Comparison of ENCODE assay signal across 8 cellular contexts in the genomic region with DNA sequence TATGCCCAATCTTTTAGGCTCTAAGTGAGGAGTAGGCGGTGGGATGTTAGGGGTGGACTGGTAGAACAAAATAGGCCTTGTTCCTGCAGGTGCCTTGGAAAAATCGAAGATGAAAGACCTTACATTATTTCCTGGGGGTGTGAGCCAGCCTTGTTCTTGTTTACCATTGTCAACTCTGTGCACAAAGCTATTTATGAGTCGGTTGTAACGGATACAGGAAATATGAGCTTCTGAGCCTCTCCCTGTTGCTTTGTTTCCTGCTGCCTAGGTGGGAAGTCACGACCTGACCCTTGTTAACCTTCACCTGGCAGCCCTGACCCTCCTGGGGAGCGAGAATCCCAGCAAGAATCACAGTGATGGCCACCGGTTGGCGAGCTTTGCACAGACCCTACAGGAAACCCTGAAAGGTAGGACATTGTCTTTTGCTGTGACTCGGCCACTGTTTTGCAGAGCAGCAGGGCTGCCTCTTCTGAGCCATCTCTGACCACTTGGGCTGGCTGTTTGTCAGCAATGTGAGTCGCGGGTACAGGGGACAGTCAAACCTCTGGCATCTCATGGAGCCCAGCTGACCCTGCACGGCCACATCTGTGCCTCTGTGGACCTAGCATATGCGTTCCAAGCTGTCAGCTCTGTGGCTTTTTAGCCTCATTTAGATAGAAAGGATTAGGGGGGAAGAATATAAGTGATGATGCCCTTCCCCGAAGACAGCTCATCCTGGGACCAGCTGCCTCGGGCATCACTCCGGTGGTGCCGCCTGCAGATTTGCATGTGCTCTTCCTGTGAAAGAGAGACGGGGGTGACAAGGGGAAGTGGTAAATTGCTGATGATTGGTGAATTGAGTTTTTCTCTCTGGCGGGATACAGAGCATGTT.
DNase-seq lines count a peak whose midpoint lies in the region; ATAC-seq and TF ChIP-seq lines count a peak whose summit lies in the region.

No MANE protein-coding gene starts in this region.

- H3K4me3 ChIP-seq in Jurkat, Clone E6-1 (ENCODE audit: low read length), result peak overlapping the region; percentile 58
- H3K4me3 ChIP-seq in mononuclear cell (ENCODE audit: low read length), result peak overlapping the region; percentile 10

- H3K9me3 Mint-ChIP-seq in activated CD4-positive, alpha-beta T cell treated with anti-CD3 and anti-CD28 coated beads, Interleukin-2, amount 10 ng/mL, durations not matched to agents 7 days and 5 days, result no peaks in the 10 kb centered on the region

- ATAC-seq in HG02973 (IDR thresholded peaks at IDR 0.05; ENCODE audit: unreplicated experiment) (no peak), GM18858 (IDR thresholded peaks at IDR 0.05; ENCODE audit: unreplicated experiment) (no peak)

- CTCF ChIA-PET in activated CD4-positive, alpha-beta T cell treated with anti-CD3 and anti-CD28 coated beads, Interleukin-2, amount 10 ng/mL, durations not matched to agents 7 days and 5 days (lab: Charles Lee), result interaction anchor here (0.9 to 3.7 kb wide), 8 partner anchors 8 to 304 kb away, joined by 3 to 11 read pairs (median 4); no protein-coding TSS in a partner anchor
- CTCF ChIA-PET in GM10248 (lab: Yijun Ruan, JAX), result interaction anchor here (0.7 to 11.4 kb wide), 11 partner anchors 10 to 912 kb away, joined by 3 to 129 read pairs (median 3); no protein-coding TSS in a partner anchor

- no peaks in the 10 kb centered on the region for H3K9me3 ChIP-seq in mononuclear cell (ENCODE audit: low read depth, low read length)

- TF ChIP-seq CTCF in GM10248 (IDR thresholded peaks at IDR 0.05; ENCODE audit: control extremely low read depth, extremely low read depth, low read depth, missing control alignments), result no peak

- peaks cover 76% of the 10 kb centered on the region for H3K4me1 ChIP-seq in mononuclear cell (ENCODE audit: insufficient read depth, low read length)

- no peaks in the 10 kb centered on the region for H3K27me3 ChIP-seq in mononuclear cell (ENCODE audit: insufficient read depth, low read length)

- POLR2A ChIA-PET in activated CD4-positive, alpha-beta T cell treated with anti-CD3 and anti-CD28 coated beads, Interleukin-2, amount 10 ng/mL, durations not matched to agents 7 days and 5 days (lab: Charles Lee), result no interaction called here
- POLR2A ChIA-PET in GM10248 (lab: Yijun Ruan, JAX), result no interaction called here

- peaks cover 15% of the 10 kb centered on the region for H3K36me3 Mint-ChIP-seq in activated CD4-positive, alpha-beta T cell treated with anti-CD3 and anti-CD28 coated beads, Interleukin-2, amount 10 ng/mL, durations not matched to agents 7 days and 5 days (ENCODE audit: low read depth)

- H3K4me3 Mint-ChIP-seq in activated CD4-positive, alpha-beta T cell treated with anti-CD3 and anti-CD28 coated beads, Interleukin-2, amount 10 ng/mL, durations not matched to agents 7 days and 5 days, result peak overlapping the region; percentile 73

- peak overlapping the region; percentile 95 for H3K27ac Mint-ChIP-seq in activated CD4-positive, alpha-beta T cell treated with anti-CD3 and anti-CD28 coated beads, Interleukin-2, amount 10 ng/mL, durations not matched to agents 7 days and 5 days

- no peaks in the 10 kb centered on the region for H3K27me3 Mint-ChIP-seq in activated CD4-positive, alpha-beta T cell treated with anti-CD3 and anti-CD28 coated beads, Interleukin-2, amount 10 ng/mL, durations not matched to agents 7 days and 5 days

- peaks cover 89% of the 10 kb centered on the region for H3K4me1 Mint-ChIP-seq in activated CD4-positive, alpha-beta T cell treated with anti-CD3 and anti-CD28 coated beads, Interleukin-2, amount 10 ng/mL, durations not matched to agents 7 days and 5 days

- peak; percentile 67 for DNase-seq in activated CD8-positive, alpha-beta memory T cell treated with anti-CD3 and anti-CD28 coated beads for 24 hours
- no peak for DNase-seq in activated CD8-positive, alpha-beta memory T cell treated with anti-CD3 and anti-CD28 coated beads, Interleukin-2, amount 50 U/mL, for 4 hours
- DNase-seq in Jurkat, Clone E6-1 (ENCODE audit: low read depth, low spot score), result peak; percentile 82
- peak; percentile 50 for DNase-seq in activated CD4-positive, alpha-beta T cell treated with anti-CD3 and anti-CD28 coated beads, Interleukin-2, amount 10 ng/mL, durations not matched to agents 7 days and 5 days
- DNase-seq in GM10248 (ENCODE audit: extremely low spot score), result no peak

Comparison
In these comparisons a context has a peak if more than half of its experiments do, and no peak if none do; other contexts are left out.
1. DNase-seq: peak in activated CD8-positive, alpha-beta memory T cell treated with anti-CD3 and anti-CD28 coated beads for 24 hours (single experiment), Jurkat, Clone E6-1 (single experiment) and activated CD4-positive, alpha-beta T cell treated with anti-CD3 and anti-CD28 coated beads, Interleukin-2, amount 10 ng/mL, durations not matched to agents 7 days and 5 days (single experiment); none in activated CD8-positive, alpha-beta memory T cell treated with anti-CD3 and anti-CD28 coated beads, Interleukin-2, amount 50 U/mL, for 4 hours (single experiment) and GM10248 (single experiment).